8 cellular contexts compared by ENCODE assay signal in genomic region chr12:121577443-121578180, GRCh38. TPM values are rescaled to one million over a fixed set of nuclear protein-coding genes. Genes with fewer than 3 reads are reported as not detected.
DNase-seq lines count a peak whose midpoint lies in the region; ATAC-seq, FAIRE-seq and TF ChIP-seq lines count a peak whose summit lies in the region.

No MANE protein-coding gene starts in this region.

- in situ Hi-C loops in HAP-1 (cut with MboI; ENCODE audit: low sequenced_read_pairs) = no loop called here

- CTCF ChIA-PET in AG04449 (lab: Yijun Ruan, JAX) = interaction anchor here (0.6 to 4.6 kb wide), 10 partner anchors 25 to 235 kb away, joined by 3 to 54 read pairs (median 4); partner anchors contain the start of genes MORN3 and ORAI1
- CTCF ChIA-PET in naive thymus-derived CD4-positive, alpha-beta T cell (lab: Charles Lee) = interaction anchor here (1.1 to 3.3 kb wide), 5 partner anchors 11 to 91 kb away, joined by 3 to 23 read pairs (median 5); partner anchors contain the start of gene MORN3

- no peak for FAIRE-seq in H54 (lab: Jason Lieb, UNC)

- peaks cover 6% of the 10 kb centered on the region for H3K36me3 Mint-ChIP-seq in chondrocyte (ENCODE audit: low read depth)
- H3K36me3 Mint-ChIP-seq in naive thymus-derived CD4-positive, alpha-beta T cell = peaks cover 3 to 22% (median 15%) of the 10 kb centered on the region in 5 donors

- no peaks in the 10 kb centered on the region for H3K27me3 Mint-ChIP-seq in chondrocyte (ENCODE audit: low read depth)
- H3K27me3 Mint-ChIP-seq in naive thymus-derived CD4-positive, alpha-beta T cell = no peaks in the 10 kb centered on the region

- peaks cover 53% of the 10 kb centered on the region for H3K4me1 Mint-ChIP-seq in chondrocyte (ENCODE audit: low read depth)
- H3K4me1 Mint-ChIP-seq in naive thymus-derived CD4-positive, alpha-beta T cell = peaks cover 19 to 46% (median 34%) of the 10 kb centered on the region in 7 donors

- peaks cover 27% of the 10 kb centered on the region for H3K4me1 ChIP-seq in HAP-1
- H3K4me1 ChIP-seq in naive thymus-derived CD4-positive, alpha-beta T cell (ENCODE audit: control insufficient read depth in 2 of 2, insufficient read depth in 2 of 2, low read length in 2 of 2) = peaks cover 20 to 22% of the 10 kb centered on the region in 2 donors

- H3K27me3 ChIP-seq in HAP-1 (ENCODE audit: low read depth) = no peaks in the 10 kb centered on the region
- no peaks in the 10 kb centered on the region for H3K27me3 ChIP-seq in naive thymus-derived CD4-positive, alpha-beta T cell (ENCODE audit: control insufficient read depth in 2 of 2, insufficient read depth in 2 of 2, low read length in 2 of 2)

- no peak for ATAC-seq in naive thymus-derived CD4-positive, alpha-beta T cell
- ATAC-seq in GM21528 (IDR thresholded peaks at IDR 0.05; ENCODE audit: low FRiP score, unreplicated experiment) = no peak
- ATAC-seq in left lobe of liver = no peak

- peak overlapping the region; percentile 62 for H3K4me3 Mint-ChIP-seq in chondrocyte (ENCODE audit: unreplicated experiment)
- peak overlapping the region; percentile 51 to 94 (median 70) for H3K4me3 Mint-ChIP-seq in naive thymus-derived CD4-positive, alpha-beta T cell

- H3K36me3 ChIP-seq in HAP-1 (replicated peaks) = peaks cover 30% of the 10 kb centered on the region
- peaks cover 0 to 30% (median 9%) of the 10 kb centered on the region in 3 experiments for H3K36me3 ChIP-seq in naive thymus-derived CD4-positive, alpha-beta T cell (ENCODE audit: control insufficient read depth in 2 of 3, insufficient read depth in 3 of 3, low read length in 3 of 3)

- no peak for DNase-seq in AG04449 (ENCODE audit: low read depth, low spot score)
- peak in 1 of 2 experiments; percentile 59 for DNase-seq in HAP-1 (ENCODE audit: low spot score in 2 of 2)
- no peak for DNase-seq in chondrocyte (ENCODE audit: low spot score)
- DNase-seq in naive thymus-derived CD4-positive, alpha-beta T cell = no peak
- DNase-seq in H54 (ENCODE audit: insufficient read length, low spot score) = no peak
- DNase-seq in left lobe of liver (ENCODE audit: low spot score) = no peak
- DNase-seq in activated CD4-positive, alpha-beta T cell treated with anti-CD3 and anti-CD28 coated beads, Interleukin-2, amount 50 U/mL, for 1 hour = no peak

- H3K27ac ChIP-seq in naive thymus-derived CD4-positive, alpha-beta T cell (ENCODE audit: low read depth, low read length) = peak overlapping the region; percentile 91

- intact Hi-C loops in naive thymus-derived CD4-positive, alpha-beta T cell (cut with micrococcal nuclease) = loop anchor here in 1 of 2 donors (2.0 kb wide), 1 partner anchor 47 kb away; no protein-coding TSS in a partner anchor

- no peak for TF ChIP-seq POLR2A in H54 (IDR thresholded peaks at IDR 0.05; ENCODE audit: low read depth, low read length)

- peak overlapping the region; percentile 61 for H3K4me3 ChIP-seq in AG04449 (ENCODE audit: low read depth, low read length)
- H3K4me3 ChIP-seq in HAP-1 = peak overlapping the region; percentile 52
- H3K4me3 ChIP-seq in naive thymus-derived CD4-positive, alpha-beta T cell (ENCODE audit: low read length) = no peak overlapping the region

- no peaks in the 10 kb centered on the region for H3K9me3 ChIP-seq in HAP-1
- no peaks in the 10 kb centered on the region for H3K9me3 ChIP-seq in naive thymus-derived CD4-positive, alpha-beta T cell (ENCODE audit: control insufficient read depth in 2 of 3, low read length in 3 of 3)

- no peak for TF ChIP-seq CTCF in AG04449 (IDR thresholded peaks at IDR 0.05; ENCODE audit: insufficient read depth, low read length, missing control alignments)
- TF ChIP-seq CTCF in chondrocyte (IDR thresholded peaks at IDR 0.05) = no peak

- POLR2A ChIA-PET in AG04449 (lab: Yijun Ruan, JAX) = interaction anchor here (0.6 to 1.8 kb wide), 6 partner anchors 11 to 72 kb away, joined by 3 to 11 read pairs (median 3); partner anchors contain the start of gene ORAI1
- POLR2A ChIA-PET in naive thymus-derived CD4-positive, alpha-beta T cell (lab: Charles Lee) = interaction anchor here (0.7 to 6.6 kb wide), 10 partner anchors 13 to 838 kb away, joined by 3 to 127 read pairs (median 4); partner anchors contain the start of gene ORAI1

- no peaks in the 10 kb centered on the region for H3K9me3 Mint-ChIP-seq in chondrocyte (ENCODE audit: low read depth)
- H3K9me3 Mint-ChIP-seq in naive thymus-derived CD4-positive, alpha-beta T cell = no peaks in the 10 kb centered on the region

- peak overlapping the region; percentile 94 for H3K27ac Mint-ChIP-seq in chondrocyte (ENCODE audit: unreplicated experiment)
- peak overlapping the region; percentile 16 to 92 (median 79) for H3K27ac Mint-ChIP-seq in naive thymus-derived CD4-positive, alpha-beta T cell

RNA-seq across cellular contexts. Expression of gene KDM2B, which starts 3.2 kb away (rescaled TPM):
- total RNA-seq in chondrocyte (21.3 to 25.3 TPM (median 21.8 TPM) in 3 replicates), left lobe of liver (10.1 TPM)
- total RNA-seq in naive thymus-derived CD4-positive, alpha-beta T cell = 10 to 100 TPM; 66.4 to 91.7 (median 80.7) TPM
- polyA plus RNA-seq in naive thymus-derived CD4-positive, alpha-beta T cell = 10 to 100 TPM; 12.6 to 22.5 TPM

RNA-seq across cellular contexts. Expression of gene ORAI1, which starts 48.7 kb away (rescaled TPM):
- 6.0 to 9.3 TPM (median 8.9 TPM) in 3 replicates for total RNA-seq in chondrocyte
- 10 to 100 TPM; 34.4 to 73.5 (median 50.6) TPM for total RNA-seq in naive thymus-derived CD4-positive, alpha-beta T cell
- 100 to 1,000 TPM; 180 to 256 TPM for polyA plus RNA-seq in naive thymus-derived CD4-positive, alpha-beta T cell
- 8.2 TPM for total RNA-seq in left lobe of liver
